In genomic region chr11:70556884-70557741, GRCh38 we compare ENCODE assay signal across 14 cellular contexts.
DNase-seq lines count a peak whose midpoint lies in the region; ATAC-seq and FAIRE-seq lines count a peak whose summit lies in the region.
"Had no signal": no experiment of that assay in that cellular context is flagged by ENCODE, and none has a peak within 500 bp of the region (broad histone marks: within the 10 kb centered on the region; RNA-seq: fewer than 3 reads in every experiment).

No MANE protein-coding gene starts in this region.

- H3K4me3 ChIP-seq in mesendoderm (ENCODE audit: low read length) = no peak overlapping the region
- H3K4me3 ChIP-seq: psoas muscle had no signal

- no peaks in the 10 kb centered on the region for H3K36me3 ChIP-seq in mesendoderm (ENCODE audit: control insufficient read depth, insufficient read depth, low read length)

- DNase-seq in EL (peak; percentile 9), HTR-8/SVneo (ENCODE audit: insufficient read length, low spot score) (no peak), T1000 (lab: John Stamatoyannopoulos, UW) (peak; percentile 59), mesendoderm (peak; percentile 58), NCI-H748 (lab: John Stamatoyannopoulos, UW; ENCODE audit: unreplicated experiment) (no peak)
- DNase-seq: activated T-cell treated with anti-CD3 and anti-CD28 coated beads, Interleukin-2, amount 50 U/mL, for 24 hours; CD8-positive, alpha-beta T cell; hippocampal formation; NCI-H2227 treated with DMSO at 0.1 percent for 48 hours; stimulated activated CD4-positive, alpha-beta T cell treated with anti-CD3 and anti-CD28 coated beads, Interleukin-4, amount 100 ng/mL, for 24 hours; stimulated activated naive CD8-positive, alpha-beta T cell treated with anti-CD3 and anti-CD28 coated beads, Interleukin-15, amount 100 ng/mL, for 72 hours had no signal

- no peak overlapping the region for H3K9ac ChIP-seq in mesendoderm (ENCODE audit: low read length)

- no peak overlapping the region for H2BK15ac ChIP-seq in mesendoderm (replicated peaks; ENCODE audit: low read depth)

- H3K79me2 ChIP-seq in mesendoderm (ENCODE audit: control insufficient read depth, insufficient read depth, low read length) = no peaks in the 10 kb centered on the region

- no peaks in the 10 kb centered on the region for H3K4me1 ChIP-seq in mesendoderm (ENCODE audit: control insufficient read depth, low read depth, low read length)
- H3K4me1 ChIP-seq: psoas muscle had no signal

- H3K79me1 ChIP-seq in mesendoderm (ENCODE audit: low read length) = no peaks in the 10 kb centered on the region

- no CpG with 5 or more reads among the region's 8 CpGs for WGBS in mesendoderm (ENCODE audit: extremely low coverage, insufficient coverage, low lambda C conversion rate)

- H2AK5ac ChIP-seq in mesendoderm (ENCODE audit: low read length) = no peak overlapping the region

- H3K23ac ChIP-seq in mesendoderm (ENCODE audit: low read length) = no peak overlapping the region

- no peak overlapping the region for H3K4ac ChIP-seq in mesendoderm (ENCODE audit: low read depth, low read length)

- no peak overlapping the region for H3K18ac ChIP-seq in mesendoderm (ENCODE audit: low read length)

- H2BK120ac ChIP-seq in mesendoderm (ENCODE audit: low read depth, low read length) = no peak overlapping the region

- H2BK5ac ChIP-seq in mesendoderm (ENCODE audit: low read length) = no peak overlapping the region

- no peak overlapping the region for H3K27ac ChIP-seq in mesendoderm (ENCODE audit: low read depth, low read length)
- H3K27ac ChIP-seq: psoas muscle had no signal

- no peaks in the 10 kb centered on the region for H3K27me3 ChIP-seq in mesendoderm (ENCODE audit: insufficient read depth, low read length, poor library complexity)

- H3K56ac ChIP-seq in mesendoderm (ENCODE audit: low read length) = no peak overlapping the region

- FAIRE-seq in HTR-8/SVneo (lab: Jason Lieb, UNC) = peak; percentile 28

- H3K4me2 ChIP-seq in mesendoderm (ENCODE audit: low read length) = no peak overlapping the region

- H4K5ac ChIP-seq in mesendoderm (ENCODE audit: low read length) = no peak overlapping the region

- ATAC-seq in GM19324 (IDR thresholded peaks at IDR 0.05; ENCODE audit: low FRiP score, unreplicated experiment) (no peak), GM21737 (IDR thresholded peaks at IDR 0.05; ENCODE audit: unreplicated experiment) (no peak)
- ATAC-seq: CD8-positive, alpha-beta T cell; psoas muscle; stimulated activated naive CD8-positive, alpha-beta T cell treated with anti-CD3 and anti-CD28 coated beads, Interleukin-15, amount 100 ng/mL, for 72 hours had no signal

- no peak overlapping the region for H4K8ac ChIP-seq in mesendoderm (ENCODE audit: low read depth, low read length)

Comparison
In these comparisons a context has a peak if more than half of its experiments do, and no peak if none do; other contexts are left out.
1. DNase-seq: peak in EL (single experiment), T1000 (single experiment) and mesendoderm (single experiment); none in HTR-8/SVneo (single experiment) and NCI-H748 (single experiment).